9 cellular contexts compared by ENCODE assay signal in the genomic region with DNA sequence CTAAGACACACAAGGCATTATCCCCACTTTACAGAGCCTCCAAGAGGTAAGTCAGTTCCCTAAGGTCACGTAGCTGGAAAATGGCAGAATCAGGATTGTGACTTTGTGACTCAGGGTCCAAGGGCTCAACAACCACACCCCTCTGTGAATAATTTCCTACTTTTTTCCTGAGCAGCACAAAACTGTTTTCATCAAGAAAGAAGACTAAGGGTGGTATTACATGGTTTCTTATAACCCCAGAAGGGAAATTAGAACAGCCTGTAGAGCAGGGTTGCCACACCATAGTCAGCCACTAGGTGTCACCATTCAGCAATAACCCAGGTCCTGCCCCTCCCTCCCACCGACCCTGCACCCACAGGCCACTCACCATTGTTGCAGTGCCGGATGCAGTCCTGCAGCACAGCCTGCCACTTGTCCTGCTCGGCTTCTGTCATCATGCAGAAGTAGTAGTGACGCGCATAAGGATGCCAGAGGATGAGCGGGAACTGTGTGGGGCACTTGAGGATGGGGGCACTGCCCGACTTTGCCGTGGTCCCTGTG.
A peak's percentile ranks its signal among the peaks of the same experiment; 100 is the strongest.
DNase-seq lines count a peak whose midpoint lies in the region; ATAC-seq and TF ChIP-seq lines count a peak whose summit lies in the region.
"Had no signal": no experiment of that assay in that cellular context is flagged by ENCODE, and none has a peak within 500 bp of the region (broad histone marks: within the 10 kb centered on the region; RNA-seq: fewer than 3 reads in every experiment).

No MANE protein-coding gene starts in this region.

- H3K4me3 ChIP-seq in Caco-2 (ENCODE audit: low read depth, low read length) (no peak overlapping the region), adipocyte (ENCODE audit: low read length) (no peak overlapping the region), mesodermal cell (ENCODE audit: extremely low read depth, insufficient read depth, low read length, poor library complexity, severe bottlenecking) (no peak overlapping the region)

- no peaks in the 10 kb centered on the region for H3K4me1 Mint-ChIP-seq in Caco-2 (ENCODE audit: low read depth, unreplicated experiment)
- peaks cover 3% of the 10 kb centered on the region for H3K4me1 Mint-ChIP-seq in T-helper 2 cell treated with Interferon-gamma antibody and Interleukin-4, amounts not matched to agents 5 μg/mL and 100 μg/mL, for 36 hours (ENCODE audit: low read depth)
- H3K4me1 Mint-ChIP-seq: central memory CD8-positive, alpha-beta T cell had no signal

- H3K36me3 Mint-ChIP-seq in Caco-2 (ENCODE audit: insufficient read depth, unreplicated experiment) = peaks cover 72% of the 10 kb centered on the region
- H3K36me3 Mint-ChIP-seq in T-helper 2 cell treated with Interferon-gamma antibody and Interleukin-4, amounts not matched to agents 5 μg/mL and 100 μg/mL, for 36 hours (ENCODE audit: low read depth) = peaks cover 54% of the 10 kb centered on the region

- no TSS peak for BruUV-seq in Caco-2 (replicated peaks; lab: Mats Ljungman, UMichigan)

- H3K27ac ChIP-seq in mesodermal cell (ENCODE audit: low read depth, low read length, severe bottlenecking) = peak overlapping the region; percentile 95

- no peak overlapping the region for H3K27ac Mint-ChIP-seq in Caco-2 (ENCODE audit: unreplicated experiment)
- no peak overlapping the region for H3K27ac Mint-ChIP-seq in T-helper 2 cell treated with Interferon-gamma antibody and Interleukin-4, amounts not matched to agents 5 μg/mL and 100 μg/mL, for 36 hours

- in situ Hi-C loops in KBM-7 (cut with MboI; ENCODE audit: low pct_unique_long_range_greater_than_20kb, low sequenced_read_pairs) = no loop called here
- in situ Hi-C loops in GM13977 (cut with MboI; ENCODE audit: low pct_unique_long_range_greater_than_20kb, low sequenced_read_pairs, unreplicated experiment) = no loop called here

- H3K9me3 ChIP-seq in Caco-2 = peaks cover 25% of the 10 kb centered on the region
- H3K9me3 ChIP-seq in adipocyte (ENCODE audit: control insufficient read depth, low read length) = no peaks in the 10 kb centered on the region
- H3K9me3 ChIP-seq in mesodermal cell (ENCODE audit: control insufficient read depth, low read length) = peaks cover 22% of the 10 kb centered on the region

- H3K27me3 ChIP-seq in Caco-2 (replicated peaks; ENCODE audit: control insufficient read depth, insufficient read depth, low read length) (no peaks in the 10 kb centered on the region), adipocyte (replicated peaks; ENCODE audit: control insufficient read depth, insufficient read depth, low read length) (no peaks in the 10 kb centered on the region)

- H3K36me3 ChIP-seq in Caco-2 (ENCODE audit: control insufficient read depth, insufficient read depth, low read length) = peaks cover 11% of the 10 kb centered on the region
- peaks cover 48% of the 10 kb centered on the region for H3K36me3 ChIP-seq in adipocyte (ENCODE audit: control insufficient read depth, insufficient read depth, low read length, severe bottlenecking)
- peaks cover 80% of the 10 kb centered on the region for H3K36me3 ChIP-seq in mesodermal cell (ENCODE audit: control insufficient read depth, insufficient read depth, low read length)

- ATAC-seq in left lobe of liver = no peak

- peak overlapping the region; percentile 43 for H3K9ac ChIP-seq in adipocyte (ENCODE audit: low read length)

- POLR2A ChIA-PET in Caco-2 (lab: Charles Lee) = no interaction called here

- peak in 1 of 2 experiments; percentile 45 for DNase-seq in Caco-2
- DNase-seq in KBM-7 = peak; percentile 85
- peak; percentile 47 for DNase-seq in adipocyte (ENCODE audit: low read depth)
- DNase-seq in left lobe of liver (ENCODE audit: low spot score) = no peak
- DNase-seq in putamen (ENCODE audit: low spot score) = no peak
- DNase-seq in T-helper 2 cell treated with Interferon-gamma antibody and Interleukin-4, amounts not matched to agents 5 μg/mL and 100 μg/mL, for 36 hours (ENCODE audit: low spot score) = no peak
- no peak for DNase-seq in GM13977 (ENCODE audit: low spot score)

- H3K27me3 Mint-ChIP-seq in Caco-2 (ENCODE audit: insufficient read depth, unreplicated experiment) = no peaks in the 10 kb centered on the region
- H3K27me3 Mint-ChIP-seq in T-helper 2 cell treated with Interferon-gamma antibody and Interleukin-4, amounts not matched to agents 5 μg/mL and 100 μg/mL, for 36 hours (ENCODE audit: low read depth) = no peaks in the 10 kb centered on the region
- H3K27me3 Mint-ChIP-seq: central memory CD8-positive, alpha-beta T cell had no signal

- intact Hi-C loops in Caco-2 (cut with micrococcal nuclease; ENCODE audit: unreplicated experiment) = no loop called here

- H3K9me3 Mint-ChIP-seq in Caco-2 (ENCODE audit: unreplicated experiment) = no peaks in the 10 kb centered on the region
- H3K9me3 Mint-ChIP-seq in T-helper 2 cell treated with Interferon-gamma antibody and Interleukin-4, amounts not matched to agents 5 μg/mL and 100 μg/mL, for 36 hours = peaks cover 29% of the 10 kb centered on the region
- H3K9me3 Mint-ChIP-seq: central memory CD8-positive, alpha-beta T cell had no signal

- no peak overlapping the region for H3K4me3 Mint-ChIP-seq in Caco-2 (ENCODE audit: unreplicated experiment)
- no peak overlapping the region for H3K4me3 Mint-ChIP-seq in T-helper 2 cell treated with Interferon-gamma antibody and Interleukin-4, amounts not matched to agents 5 μg/mL and 100 μg/mL, for 36 hours
- H3K4me3 Mint-ChIP-seq: central memory CD8-positive, alpha-beta T cell had no signal

- CTCF ChIA-PET in Caco-2 (lab: Charles Lee) = no interaction called here

- TF ChIP-seq CTCF in Caco-2 (IDR thresholded peaks at IDR 0.05; ENCODE audit: insufficient read depth in 1 of 2, low read depth in 1 of 2, low read length in 1 of 2, severe bottlenecking in 1 of 2, unreplicated experiment in 1 of 2) = peak; percentile 21 to 62
- no peak for TF ChIP-seq CTCF in GM13977 (IDR thresholded peaks at IDR 0.05; ENCODE audit: extremely low read depth, insufficient read depth, missing control alignments)

- H3K4me1 ChIP-seq in Caco-2 (no peaks in the 10 kb centered on the region), adipocyte (ENCODE audit: control insufficient read depth, insufficient read depth, low read length) (peaks cover 43% of the 10 kb centered on the region), mesodermal cell (ENCODE audit: control insufficient read depth, insufficient read depth, low read length, poor library complexity, severe bottlenecking) (peaks cover 68% of the 10 kb centered on the region)

- 85 to 88% methylated on average over 6 to 8 of the region's 9 CpGs for WGBS in mesodermal cell (ENCODE audit: insufficient coverage in 2 of 2), 2 experiments

Comparison
In these comparisons a context has a peak if more than half of its experiments do, and no peak if none do; other contexts are left out.
1. DNase-seq: peak in KBM-7 (single experiment) and adipocyte (single experiment); none in left lobe of liver (single experiment), putamen (single experiment), T-helper 2 cell treated with Interferon-gamma antibody and Interleukin-4, amounts not matched to agents 5 μg/mL and 100 μg/mL, for 36 hours (single experiment) and GM13977 (single experiment).